Comparison of ENCODE assay signal across 8 cellular contexts in genomic region chr17:31096106-31096436, GRCh38. TPM values are rescaled to one million over a fixed set of nuclear protein-coding genes. Genes with fewer than 3 reads are reported as not detected.
DNase-seq lines count a peak whose midpoint lies in the region; ATAC-seq, FAIRE-seq and TF ChIP-seq lines count a peak whose summit lies in the region.

No MANE protein-coding gene starts in this region.

- no peak for ATAC-seq in left cardiac atrium
- ATAC-seq in right lobe of liver, result no peak
- no peak for ATAC-seq in upper lobe of left lung (ENCODE audit: low FRiP score in 2 of 2)

- TF ChIP-seq CTCF in cardiac muscle cell (IDR thresholded peaks at IDR 0.05; ENCODE audit: low read depth, low read length), result no peak
- no peak for TF ChIP-seq CTCF in right lobe of liver (IDR thresholded peaks at IDR 0.05)
- TF ChIP-seq CTCF in upper lobe of left lung (IDR thresholded peaks at IDR 0.05), result no peak

- H3K9ac ChIP-seq in adipocyte (ENCODE audit: low read length), result peak overlapping the region; percentile 88

- TF ChIP-seq POLR2A in right lobe of liver (IDR thresholded peaks at IDR 0.05) (no peak), upper lobe of left lung (IDR thresholded peaks at IDR 0.05) (no peak)

- no peak for FAIRE-seq in small intestine (lab: Jason Lieb, UNC)

- WGBS in right lobe of liver (ENCODE audit: insufficient coverage, low coverage, low lambda C conversion rate, missing lambda C conversion rate), result 12% methylated on average over 5 of the region's 5 CpGs
- 8 to 15% methylated on average over 5 of the region's 5 CpGs for WGBS in upper lobe of left lung, 2 donors
- 8 to 11% (median 10%) methylated on average over 5 of the region's 5 CpGs for WGBS in small intestine, 3 donors

- H3K4me3 ChIP-seq in cardiac muscle cell, result peak overlapping the region; percentile 98
- H3K4me3 ChIP-seq in adipocyte (ENCODE audit: low read length), result peak overlapping the region; percentile 90
- H3K4me3 ChIP-seq in right lobe of liver, result peak overlapping the region; percentile 65 to 80 (median 70)
- H3K4me3 ChIP-seq in upper lobe of left lung, result peak overlapping the region; percentile 76 to 98 (median 96)
- H3K4me3 ChIP-seq in small intestine (ENCODE audit: low read depth in 1 of 2, low read length in 2 of 2), result peak overlapping the region in 1 of 2 donors; percentile 71

- TF ChIP-seq EP300 in upper lobe of left lung (IDR thresholded peaks at IDR 0.05), result no peak

- peak in 1 of 2 donors; percentile 7 for DNase-seq in cardiac muscle cell (ENCODE audit: low read depth in 1 of 2, low spot score in 1 of 2)
- DNase-seq in left cardiac atrium, result no peak
- no peak for DNase-seq in adipocyte (ENCODE audit: low read depth)
- DNase-seq in right lobe of liver, result no peak
- no peak for DNase-seq in upper lobe of left lung
- no peak for DNase-seq in small intestine
- DNase-seq in H4 (ENCODE audit: low spot score), result no peak
- no peak for DNase-seq in NCI-H524 treated with DMSO at 0.1 percent for 48 hours (lab: John Stamatoyannopoulos, UW)

- H3K27ac ChIP-seq in cardiac muscle cell (peak overlapping the region; percentile 97), right lobe of liver (peak overlapping the region in 1 of 3 donors; percentile 85), upper lobe of left lung (peak overlapping the region in 3 of 4 donors; percentile 97 to 99 (median 97)), small intestine (ENCODE audit: low read depth in 1 of 2, low read length in 1 of 2) (peak overlapping the region in 1 of 2 donors; percentile 85)

- H3K9me3 ChIP-seq in cardiac muscle cell (ENCODE audit: low read depth) (no peaks in the 10 kb centered on the region), adipocyte (ENCODE audit: control insufficient read depth, low read length) (no peaks in the 10 kb centered on the region), right lobe of liver (no peaks in the 10 kb centered on the region), upper lobe of left lung (no peaks in the 10 kb centered on the region), small intestine (ENCODE audit: control insufficient read depth, low read depth) (no peaks in the 10 kb centered on the region)

- intact Hi-C loops in left cardiac atrium (cut with DNase I) (no loop called here), right lobe of liver (cut with DNase I) (no loop called here)

- H3K27me3 ChIP-seq in cardiac muscle cell (no peaks in the 10 kb centered on the region), adipocyte (replicated peaks; ENCODE audit: control insufficient read depth, insufficient read depth, low read length) (no peaks in the 10 kb centered on the region), right lobe of liver (no peaks in the 10 kb centered on the region), upper lobe of left lung (no peaks in the 10 kb centered on the region), small intestine (ENCODE audit: control insufficient read depth in 2 of 2, insufficient read depth in 2 of 2, low read length in 2 of 2) (no peaks in the 10 kb centered on the region)

- H3K4me1 ChIP-seq in cardiac muscle cell (ENCODE audit: low read depth), result no peaks in the 10 kb centered on the region
- peaks cover 7% of the 10 kb centered on the region for H3K4me1 ChIP-seq in adipocyte (ENCODE audit: control insufficient read depth, insufficient read depth, low read length)
- H3K4me1 ChIP-seq in right lobe of liver, result peaks cover 0 to 11% (median 0%) of the 10 kb centered on the region in 4 donors
- H3K4me1 ChIP-seq in upper lobe of left lung, result peaks cover 0 to 21% (median 14%) of the 10 kb centered on the region in 4 donors
- H3K4me1 ChIP-seq in small intestine (ENCODE audit: control insufficient read depth in 2 of 2, insufficient read depth in 1 of 2, low read depth in 1 of 2, low read length in 1 of 2), result no peaks in the 10 kb centered on the region

- H3K36me3 ChIP-seq in cardiac muscle cell (no peaks in the 10 kb centered on the region), adipocyte (ENCODE audit: control insufficient read depth, insufficient read depth, low read length, severe bottlenecking) (no peaks in the 10 kb centered on the region), right lobe of liver (no peaks in the 10 kb centered on the region), upper lobe of left lung (no peaks in the 10 kb centered on the region), small intestine (ENCODE audit: control insufficient read depth in 2 of 2, insufficient read depth in 2 of 2, low read length in 2 of 2) (no peaks in the 10 kb centered on the region)

RNA-seq across cellular contexts. Expression of gene NF1, which starts 1.3 kb away (rescaled TPM):
- total RNA-seq in cardiac muscle cell, result 17.5 and 32.9 TPM in 2 replicates
- 17.7 and 20.2 TPM in 2 replicates for polyA plus RNA-seq in cardiac muscle cell
- total RNA-seq in left cardiac atrium, result 10 to 100 TPM; 39.3 to 53.5 TPM
- total RNA-seq in right lobe of liver, result 10 to 100 TPM; 26.6 to 35.3 (median 30.0) TPM
- 10 to 100 TPM; 35.5 to 85.1 (median 47.1) TPM for total RNA-seq in upper lobe of left lung
- 10 to 100 TPM in 1 of 3 donors, 1 to 10 TPM in 2; 7.7 to 11.1 (median 7.8) TPM for polyA plus RNA-seq in small intestine
- total RNA-seq in H4 (2014; rRNA removed; shearing (Covaris generic)), result 12.8 and 23.2 TPM in 2 replicates
